Comparison of ENCODE assay signal across 1 cellular context in the genomic region with DNA sequence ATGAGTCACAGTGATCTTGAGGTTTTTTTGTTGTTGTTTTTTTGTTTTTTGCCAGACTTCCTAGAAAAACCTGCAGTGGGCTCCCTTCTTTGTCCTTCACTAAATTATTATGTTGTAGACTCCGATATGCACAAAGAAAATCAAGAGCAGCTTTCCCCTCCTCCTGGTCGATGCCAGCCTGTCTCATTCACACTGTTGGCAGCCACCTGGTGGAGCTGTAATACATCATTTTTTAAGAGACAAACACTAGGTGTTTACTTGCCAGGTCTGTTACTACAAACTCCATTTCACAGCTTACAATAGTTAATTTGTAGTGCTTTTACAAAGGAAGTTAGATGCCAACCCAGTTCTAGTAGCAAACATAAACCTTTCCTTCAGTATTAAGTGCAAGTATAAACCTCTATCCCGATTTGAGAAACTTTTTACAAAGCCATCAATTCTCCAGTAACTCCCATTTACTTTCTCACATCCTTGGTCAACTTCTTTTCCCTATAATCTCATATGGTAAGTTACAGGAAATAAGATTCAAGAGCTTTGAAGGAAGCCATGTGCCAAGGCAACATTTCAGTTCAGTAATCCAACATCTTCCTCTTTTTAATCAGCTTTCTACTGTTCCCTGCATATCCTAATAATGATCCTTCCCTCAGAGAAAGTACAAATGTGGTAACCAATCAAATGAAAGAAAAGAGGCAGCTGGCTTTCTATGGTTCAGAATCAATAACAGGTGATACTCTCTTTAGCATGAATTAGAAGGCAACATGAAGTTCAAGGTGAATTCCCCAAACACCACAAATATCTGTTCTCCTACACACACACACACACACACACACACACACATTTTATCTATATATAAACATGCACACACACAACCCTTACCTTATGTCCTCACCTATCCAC.
TF ChIP-seq lines count a peak whose summit lies in the region.

No MANE protein-coding gene starts in this region.

TF ChIP-seq in HepG2, 621 proteins besides CTCF, POLR2A, EP300 and RAD21:
- TF ChIP-seq FOXA3 (CRISPR knock-in tag; IDR thresholded peaks at IDR 0.05) (0 out of 2 replicates have a peak, but pooled peaks have one; percentile 8), ZNF232 (CRISPR knock-in tag; IDR thresholded peaks at IDR 0.05; ENCODE audit: borderline replicate concordance) (no peak), HDAC6 (IDR thresholded peaks at IDR 0.05; ENCODE audit: low read depth, low read length) (no peak), STAG1 (CRISPR knock-in tag; IDR thresholded peaks at IDR 0.05) (peak; percentile 67), NRL (CRISPR knock-in tag; IDR thresholded peaks at IDR 0.05; ENCODE audit: borderline replicate concordance) (no peak), SMC3 (IDR thresholded peaks at IDR 0.05; ENCODE audit: low read length) (peak; percentile 54; the same call in 1 of the 2 replicates)
- TF ChIP-seq, protein P1, sequence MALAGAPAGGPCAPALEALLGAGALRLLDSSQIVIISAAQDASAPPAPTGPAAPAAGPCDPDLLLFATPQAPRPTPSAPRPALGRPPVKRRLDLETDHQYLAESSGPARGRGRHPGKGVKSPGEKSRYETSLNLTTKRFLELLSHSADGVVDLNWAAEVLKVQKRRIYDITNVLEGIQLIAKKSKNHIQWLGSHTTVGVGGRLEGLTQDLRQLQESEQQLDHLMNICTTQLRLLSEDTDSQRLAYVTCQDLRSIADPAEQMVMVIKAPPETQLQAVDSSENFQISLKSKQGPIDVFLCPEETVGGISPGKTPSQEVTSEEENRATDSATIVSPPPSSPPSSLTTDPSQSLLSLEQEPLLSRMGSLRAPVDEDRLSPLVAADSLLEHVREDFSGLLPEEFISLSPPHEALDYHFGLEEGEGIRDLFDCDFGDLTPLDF (CRISPR knock-in tag; IDR thresholded peaks at IDR 0.05), result no peak
- TF ChIP-seq, protein P2, sequence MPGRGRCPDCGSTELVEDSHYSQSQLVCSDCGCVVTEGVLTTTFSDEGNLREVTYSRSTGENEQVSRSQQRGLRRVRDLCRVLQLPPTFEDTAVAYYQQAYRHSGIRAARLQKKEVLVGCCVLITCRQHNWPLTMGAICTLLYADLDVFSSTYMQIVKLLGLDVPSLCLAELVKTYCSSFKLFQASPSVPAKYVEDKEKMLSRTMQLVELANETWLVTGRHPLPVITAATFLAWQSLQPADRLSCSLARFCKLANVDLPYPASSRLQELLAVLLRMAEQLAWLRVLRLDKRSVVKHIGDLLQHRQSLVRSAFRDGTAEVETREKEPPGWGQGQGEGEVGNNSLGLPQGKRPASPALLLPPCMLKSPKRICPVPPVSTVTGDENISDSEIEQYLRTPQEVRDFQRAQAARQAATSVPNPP (CRISPR knock-in tag; IDR thresholded peaks at IDR 0.05), result no peak
